9 cellular contexts compared by ENCODE assay signal in genomic region chr2:148557844-148558436, GRCh38.
DNase-seq lines count a peak whose midpoint lies in the region; ATAC-seq and TF ChIP-seq lines count a peak whose summit lies in the region.
"Had no signal": no experiment of that assay in that cellular context is flagged by ENCODE, and none has a peak within 500 bp of the region (broad histone marks: within the 10 kb centered on the region; RNA-seq: fewer than 3 reads in every experiment).

No MANE protein-coding gene starts in this region.

- peaks cover 11% of the 10 kb centered on the region for H3K4me1 Mint-ChIP-seq in activated T-helper 17 cell treated with anti-CD3 and anti-CD28 coated beads, Interleukin-2, amount 50 U/mL, for 72 hours

- no peak overlapping the region for H3K4me3 ChIP-seq in spleen
- H3K4me3 ChIP-seq in right cardiac atrium (ENCODE audit: low read length) = no peak overlapping the region

- peaks cover 4% of the 10 kb centered on the region for H3K9me3 Mint-ChIP-seq in activated T-helper 17 cell treated with anti-CD3 and anti-CD28 coated beads, Interleukin-2, amount 50 U/mL, for 72 hours

- H3K9me3 ChIP-seq in spleen = peaks cover 0 to 8% (median 0%) of the 10 kb centered on the region in 8 donors
- H3K9me3 ChIP-seq in right cardiac atrium (ENCODE audit: control insufficient read depth, low read length) = no peaks in the 10 kb centered on the region

- no peaks in the 10 kb centered on the region for H3K36me3 Mint-ChIP-seq in activated T-helper 17 cell treated with anti-CD3 and anti-CD28 coated beads, Interleukin-2, amount 50 U/mL, for 72 hours (ENCODE audit: low read depth)

- intact Hi-C loops in spleen (cut with DNase I; ENCODE audit: low total_unique reads) = no loop called here
- intact Hi-C loops in right cardiac atrium (cut with DNase I) = no loop called here

- no peak overlapping the region for H3K4me3 Mint-ChIP-seq in activated T-helper 17 cell treated with anti-CD3 and anti-CD28 coated beads, Interleukin-2, amount 50 U/mL, for 72 hours

- H3K27me3 ChIP-seq in spleen (replicated peaks in 1 of 7) = peaks cover 0 to 18% (median 0%) of the 10 kb centered on the region in 7 donors
- H3K27me3 ChIP-seq in right cardiac atrium (ENCODE audit: control insufficient read depth, insufficient read depth) = no peaks in the 10 kb centered on the region

- H3K4me1 ChIP-seq in spleen (peaks cover 0 to 10% (median 3%) of the 10 kb centered on the region in 6 donors), right cardiac atrium (ENCODE audit: control insufficient read depth, insufficient read depth, low read length) (no peaks in the 10 kb centered on the region)

- no peak for DNase-seq in KG1 (lab: John Stamatoyannopoulos, UW)
- no peak for DNase-seq in spleen
- DNase-seq in GM03348 (ENCODE audit: low spot score) = no peak
- no peak for DNase-seq in right cardiac atrium
- DNase-seq: activated CD4-positive, alpha-beta T cell treated with anti-CD3 and anti-CD28 coated beads for 4 hours had no signal

- H3K27ac ChIP-seq in spleen = no peak overlapping the region
- H3K27ac ChIP-seq in right cardiac atrium (ENCODE audit: low read length) = no peak overlapping the region

- no peak for TF ChIP-seq CTCF in spleen (IDR thresholded peaks at IDR 0.05 in 8 of 11, conservative IDR thresholded peaks at IDR 0.05 in 3 of 11)

- WGBS in spleen, 5 donors = 71 to 83% (median 77%) methylated on average over 5 of the region's 5 CpGs
- 96% methylated on average over 5 of the region's 5 CpGs for WGBS in right cardiac atrium

- no peaks in the 10 kb centered on the region for H3K36me3 ChIP-seq in spleen

- no peak for TF ChIP-seq POLR2A in spleen (IDR thresholded peaks at IDR 0.05)

- no peak overlapping the region for H3K27ac Mint-ChIP-seq in activated T-helper 17 cell treated with anti-CD3 and anti-CD28 coated beads, Interleukin-2, amount 50 U/mL, for 72 hours

- ATAC-seq in GM18502 (IDR thresholded peaks at IDR 0.05; ENCODE audit: poor library complexity, unreplicated experiment) = peak; percentile 78
- ATAC-seq in GM19463 (IDR thresholded peaks at IDR 0.05; ENCODE audit: unreplicated experiment) = peak; percentile 63
- ATAC-seq in HG03064 (IDR thresholded peaks at IDR 0.05; ENCODE audit: low read depth, unreplicated experiment) = peak; percentile 64
- peak; percentile 47 for ATAC-seq in activated T-helper 17 cell treated with anti-CD3 and anti-CD28 coated beads, Interleukin-2, amount 50 U/mL, for 72 hours (replicated peaks)
- no peak for ATAC-seq in right cardiac atrium

- H3K27me3 Mint-ChIP-seq in activated T-helper 17 cell treated with anti-CD3 and anti-CD28 coated beads, Interleukin-2, amount 50 U/mL, for 72 hours = no peaks in the 10 kb centered on the region

Comparison
In these comparisons a context has a peak if more than half of its experiments do, and no peak if none do; other contexts are left out.
1. ATAC-seq: peak in GM18502 (single experiment), GM19463 (single experiment), HG03064 (single experiment) and activated T-helper 17 cell treated with anti-CD3 and anti-CD28 coated beads, Interleukin-2, amount 50 U/mL, for 72 hours (single experiment); none in right cardiac atrium (0 of 2).